ENCODE assay signal across 24 cellular contexts in the genomic region with DNA sequence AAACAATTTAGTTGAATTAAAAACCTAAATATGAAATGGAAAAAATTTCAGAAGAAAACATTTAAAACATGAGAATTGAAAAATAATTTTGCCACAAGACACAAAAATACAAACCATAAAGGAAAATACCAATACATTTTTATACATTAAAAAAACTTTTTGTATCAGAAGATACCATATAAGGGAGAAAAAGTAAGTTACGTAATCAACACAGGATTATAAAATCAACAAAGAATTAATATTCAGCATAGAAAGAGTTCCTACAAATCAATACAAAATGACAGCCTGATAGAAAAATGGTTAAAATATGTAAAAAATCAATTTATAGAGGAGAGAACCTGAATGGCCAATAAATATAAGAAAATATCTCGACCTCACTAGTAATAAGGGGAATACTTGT.
"Had no signal": no experiment of that assay in that cellular context is flagged by ENCODE, and none has a peak within 500 bp of the region (broad histone marks: within the 10 kb centered on the region; RNA-seq: fewer than 3 reads in every experiment).

No MANE protein-coding gene starts in this region.

- H3K27me3 Mint-ChIP-seq: activated CD4-positive, alpha-beta T cell treated with anti-CD3 and anti-CD28 coated beads for 36 hours had no signal

- H3K9me3 ChIP-seq: neutrophil, ovary, psoas muscle, thyroid gland had no signal

- H3K36me3 ChIP-seq: left ventricle myocardium inferior, neutrophil, ovary, thyroid gland had no signal

- H3K4me3 Mint-ChIP-seq: activated CD4-positive, alpha-beta T cell treated with anti-CD3 and anti-CD28 coated beads for 36 hours; activated T-helper 1 cell treated with anti-CD3 and anti-CD28 coated beads, Interleukin-12 subunit alpha, Interleukin-12 subunit beta, Interleukin-2, Interleukin-4 antibody, amounts not matched to agents 30 ng/mL and 10 ng/mL and 1 ng/mL, durations not matched to agents 14 hours and 24 hours and 36 hours; brain; dendritic cell treated with granulocyte-macrophage colony-stimulating factor and Interleukin-4, amounts not matched to agents 40 ng/mL and 50 ng/mL, for 4 days; nephron; T-helper 1 cell treated with Interleukin-12 subunit alpha and Interleukin-12 subunit beta and Interleukin-4 antibody, amounts not matched to agents 30 μg/mL and 1 μg/mL, for 36 hours; WTC11 had no signal

- H3K4me1 ChIP-seq: foreskin keratinocyte, left ventricle myocardium inferior, psoas muscle, thyroid gland had no signal

- ATAC-seq: psoas muscle, right cardiac atrium, WTC11 had no signal

- DNase-seq: activated CD4-positive, alpha-beta T cell treated with anti-CD3 and anti-CD28 coated beads for 36 hours; activated CD4-positive, alpha-beta T cell treated with anti-CD3 and anti-CD28 coated beads, Interleukin-2, amount 50 U/mL, for 4 hours; activated gamma-delta T cell; aorta; effector CD4-positive, alpha-beta T cell; erythroblast; foreskin keratinocyte; left ventricle myocardium inferior; midbrain; ovary; psoas muscle; right cardiac atrium; stimulated activated naive CD8-positive, alpha-beta T cell treated with anti-CD3 and anti-CD28 coated beads, Interleukin-15, Interleukin-2, amounts not matched to agents 100 U/mL and 50 U/mL, for 24 hours; T1000; thyroid gland had no signal

- H3K36me3 Mint-ChIP-seq: brain, WTC11 had no signal

- H3K4me3 ChIP-seq: left ventricle myocardium inferior, ovary, psoas muscle, thyroid gland had no signal

- H3K4me1 Mint-ChIP-seq: brain, immature natural killer cell, nephron, WTC11 had no signal

- H3K27ac ChIP-seq: foreskin keratinocyte, left ventricle myocardium inferior, neutrophil, ovary, psoas muscle, thyroid gland had no signal

- H3K27ac Mint-ChIP-seq: activated CD4-positive, alpha-beta T cell treated with anti-CD3 and anti-CD28 coated beads for 36 hours; activated naive CD4-positive, alpha-beta T cell treated with anti-CD3 and anti-CD28 coated beads, Interleukin-2, amount 50 U/mL, for 72 hours; activated T-helper 1 cell treated with anti-CD3 and anti-CD28 coated beads, Interleukin-12 subunit alpha, Interleukin-12 subunit beta, Interleukin-2, Interleukin-4 antibody, amounts not matched to agents 30 ng/mL and 10 ng/mL and 1 ng/mL, durations not matched to agents 14 hours and 24 hours and 36 hours; brain; dendritic cell treated with granulocyte-macrophage colony-stimulating factor and Interleukin-4, amounts not matched to agents 40 ng/mL and 50 ng/mL, for 4 days; nephron; T-helper 1 cell treated with Interleukin-12 subunit alpha and Interleukin-12 subunit beta and Interleukin-4 antibody, amounts not matched to agents 30 μg/mL and 1 μg/mL, for 36 hours; WTC11 had no signal

- H3K27me3 ChIP-seq: foreskin keratinocyte, neutrophil, ovary, thyroid gland had no signal
